8 cellular contexts compared by ENCODE assay signal in the genomic region with DNA sequence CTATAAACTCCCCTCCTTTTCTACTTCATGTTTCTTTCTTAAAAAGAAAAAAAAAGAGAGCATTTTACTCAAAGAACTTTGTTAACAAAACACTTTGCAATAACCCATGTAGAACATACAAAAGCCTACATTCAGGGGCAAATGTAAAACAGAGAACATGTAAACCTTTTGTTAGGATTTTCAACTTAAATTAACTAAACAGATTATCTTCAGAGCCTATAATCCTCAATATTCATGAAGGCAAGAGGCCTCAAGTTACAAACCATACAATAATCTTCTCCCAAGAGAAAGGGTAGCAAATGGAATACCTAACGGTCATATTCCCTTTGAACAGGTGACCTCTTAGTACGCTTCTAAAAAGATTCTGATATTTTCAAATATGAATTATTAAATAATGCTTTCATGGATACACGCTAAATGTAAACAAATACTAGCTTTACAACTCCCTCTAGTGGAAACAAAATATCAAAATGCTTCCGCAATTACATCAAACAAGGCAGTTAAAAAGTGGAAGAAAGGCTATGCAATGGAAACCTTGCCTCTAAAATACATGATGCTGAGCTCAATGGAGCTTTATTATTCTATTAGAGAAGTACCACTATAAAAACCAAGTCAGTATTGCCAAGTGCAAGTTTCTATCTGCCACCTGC. TPM values are rescaled to one million over a fixed set of nuclear protein-coding genes. Genes with fewer than 3 reads are reported as not detected.
DNase-seq lines count a peak whose midpoint lies in the region; ATAC-seq and TF ChIP-seq lines count a peak whose summit lies in the region.

No MANE protein-coding gene starts in this region.

- no peak overlapping the region for H3K4me3 Mint-ChIP-seq in stimulated activated naive B cell treated with anti-CD40 and anti-IgM and Interleukin-4, amounts not matched to agents 10 μg/mL and 1 μg/mL and 100 μg/mL, for 72 hours

- H3K27me3 ChIP-seq in HL-60 (ENCODE audit: insufficient read depth, poor library complexity, severe bottlenecking), result no peaks in the 10 kb centered on the region

- H3K27ac Mint-ChIP-seq in stimulated activated naive B cell treated with anti-CD40 and anti-IgM and Interleukin-4, amounts not matched to agents 10 μg/mL and 1 μg/mL and 100 μg/mL, for 72 hours, result no peak overlapping the region

- DNase-seq in AG08395 (ENCODE audit: low spot score) (peak; percentile 31), HL-60 (ENCODE audit: low read depth in 1 of 2, low spot score in 1 of 2) (peak in 1 of 2 experiments; percentile 9), amniotic epithelial cell (ENCODE audit: low read depth) (peak; percentile 61), left colon (no peak)
- no peak for DNase-seq in stimulated activated naive B cell treated with anti-CD40 and anti-IgM and Interleukin-4, amounts not matched to agents 10 μg/mL and 1 μg/mL and 100 μg/mL, for 72 hours
- DNase-seq in activated CD4-positive, alpha-beta T cell treated with anti-CD3 and anti-CD28 coated beads, Interleukin-2, amount 50 U/mL, for 4 hours, result no peak

- H3K27me3 Mint-ChIP-seq in stimulated activated naive B cell treated with anti-CD40 and anti-IgM and Interleukin-4, amounts not matched to agents 10 μg/mL and 1 μg/mL and 100 μg/mL, for 72 hours, result no peaks in the 10 kb centered on the region

- peak; percentile 78 for ATAC-seq in left colon
- no peak for ATAC-seq in stimulated activated naive B cell treated with anti-CD40 and anti-IgM and Interleukin-4, amounts not matched to agents 10 μg/mL and 1 μg/mL and 100 μg/mL, for 72 hours (replicated peaks)
- ATAC-seq in HG02678 (IDR thresholded peaks at IDR 0.05; ENCODE audit: unreplicated experiment), result no peak
- ATAC-seq in GM19467 (IDR thresholded peaks at IDR 0.05; ENCODE audit: unreplicated experiment), result no peak

- intact Hi-C loops in left colon (cut with DNase I, micrococcal nuclease), result loop anchor here in 1 of 2 donors (10.0 kb wide), 1 partner anchor 446 kb away; no protein-coding TSS in a partner anchor

- H3K4me1 Mint-ChIP-seq in stimulated activated naive B cell treated with anti-CD40 and anti-IgM and Interleukin-4, amounts not matched to agents 10 μg/mL and 1 μg/mL and 100 μg/mL, for 72 hours, result peaks cover 9 to 10% of the 10 kb centered on the region in 2 donors

- H3K9me3 Mint-ChIP-seq in stimulated activated naive B cell treated with anti-CD40 and anti-IgM and Interleukin-4, amounts not matched to agents 10 μg/mL and 1 μg/mL and 100 μg/mL, for 72 hours, result no peaks in the 10 kb centered on the region

- no peak overlapping the region for H3K4me3 ChIP-seq in HL-60 (replicated peaks; ENCODE audit: insufficient read depth, low read length)

- H3K27ac ChIP-seq in HL-60 (replicated peaks), result peak overlapping the region; percentile 40

- TF ChIP-seq CTCF in HL-60 (IDR thresholded peaks at IDR 0.05; ENCODE audit: insufficient read depth, low read length), result peak; percentile 28

- H3K36me3 Mint-ChIP-seq in stimulated activated naive B cell treated with anti-CD40 and anti-IgM and Interleukin-4, amounts not matched to agents 10 μg/mL and 1 μg/mL and 100 μg/mL, for 72 hours, result peaks cover 19 to 33% of the 10 kb centered on the region in 2 donors

RNA-seq across cellular contexts. Expression of a gene that starts 9.9 kb away (rescaled TPM):
- 1 to 10 TPM; 5.9 to 7.8 TPM for total RNA-seq in left colon

Comparison
In these comparisons a context has a peak if more than half of its experiments do, and no peak if none do; other contexts are left out.
1. DNase-seq: peak in AG08395 (single experiment) and amniotic epithelial cell (single experiment); none in left colon (0 of 2), stimulated activated naive B cell treated with anti-CD40 and anti-IgM and Interleukin-4, amounts not matched to agents 10 μg/mL and 1 μg/mL and 100 μg/mL, for 72 hours (single experiment) and activated CD4-positive, alpha-beta T cell treated with anti-CD3 and anti-CD28 coated beads, Interleukin-2, amount 50 U/mL, for 4 hours (0 of 2).